In genomic region chr7:45601094-45601493, GRCh38 we compare ENCODE assay signal across 21 cellular contexts. TPM values are rescaled to one million over a fixed set of nuclear protein-coding genes. Genes with fewer than 3 reads are reported as not detected.
A peak's percentile ranks its signal among the peaks of the same experiment; 100 is the strongest.
DNase-seq lines count a peak whose midpoint lies in the region; TF ChIP-seq lines count a peak whose summit lies in the region.
"Had no signal": no experiment of that assay in that cellular context is flagged by ENCODE, and none has a peak within 500 bp of the region (broad histone marks: within the 10 kb centered on the region; RNA-seq: fewer than 3 reads in every experiment).

No MANE protein-coding gene starts in this region.

- H3K4me1 Mint-ChIP-seq in osteocyte (ENCODE audit: unreplicated experiment), result no peaks in the 10 kb centered on the region

- H3K4me3 ChIP-seq in BLaER1, result no peak overlapping the region
- H3K4me3 ChIP-seq: lung, ovary, tibial artery had no signal

- no peaks in the 10 kb centered on the region for H3K36me3 ChIP-seq in BLaER1
- H3K36me3 ChIP-seq: ovary, tibial artery had no signal

- DNase-seq in D341Med (ENCODE audit: low spot score) (peak; percentile 18), cerebellar cortex (ENCODE audit: low spot score) (peak; percentile 31), osteocyte (ENCODE audit: extremely low spot score, unreplicated experiment) (peak; percentile 66), NCI-H1694 treated with DMSO at 0.1 percent for 48 hours (lab: John Stamatoyannopoulos, UW) (no peak), HuH-7 (ENCODE audit: low spot score) (no peak), OCI-M2 (lab: John Stamatoyannopoulos, UW; ENCODE audit: unreplicated experiment) (no peak)
- DNase-seq: activated CD4-positive, alpha-beta T cell treated with anti-CD3 and anti-CD28 coated beads, Interleukin-2, amount 50 U/mL, for 4 hours; activated T-cell treated with anti-CD3 and anti-CD28 coated beads for 4 hours; hippocampal formation; left cardiac atrium; NCI-H1048; NCI-H1694; NCI-H82; nephron progenitor cell; RPMI8226 had no signal

- no peak overlapping the region for H3K27ac ChIP-seq in BLaER1
- H3K27ac ChIP-seq: ovary, tibial artery had no signal

- no peaks in the 10 kb centered on the region for H4K20me1 ChIP-seq in BLaER1

- peaks cover 15% of the 10 kb centered on the region for H3K27me3 Mint-ChIP-seq in osteocyte (ENCODE audit: unreplicated experiment)

- H3K4me3 Mint-ChIP-seq in osteocyte (ENCODE audit: unreplicated experiment), result no peak overlapping the region
- H3K4me3 Mint-ChIP-seq: nephron progenitor cell had no signal

- no peaks in the 10 kb centered on the region for H3K27me3 ChIP-seq in BLaER1
- H3K27me3 ChIP-seq: ovary, tibial artery had no signal

- peaks cover 11% of the 10 kb centered on the region; the same call in 1 of the 2 replicates for H3K9me3 ChIP-seq in BLaER1
- H3K9me3 ChIP-seq: ovary had no signal

- no peaks in the 10 kb centered on the region for H3K9me3 Mint-ChIP-seq in osteocyte (ENCODE audit: unreplicated experiment)
- H3K9me3 Mint-ChIP-seq: activated T-helper 2 cell treated with anti-CD3 and anti-CD28 coated beads, Interferon-gamma antibody, Interleukin-2, Interleukin-4, amounts not matched to agents 10 μg/mL and 5 μg/mL and 100 μg/mL, durations not matched to agents 14 hours and 24 hours and 36 hours had no signal

- peaks cover 10% of the 10 kb centered on the region for H3K4me1 ChIP-seq in BLaER1

- no peak for TF ChIP-seq CTCF in osteocyte (IDR thresholded peaks at IDR 0.05)

- H3K9ac ChIP-seq in BLaER1, result no peak overlapping the region

- H3K4me2 ChIP-seq in BLaER1, result 0 out of 2 replicates have a peak overlapping the region, but pooled peaks have one; percentile 17

- no peak overlapping the region for H3K27ac Mint-ChIP-seq in osteocyte (ENCODE audit: unreplicated experiment)
- H3K27ac Mint-ChIP-seq: activated naive CD4-positive, alpha-beta T cell treated with anti-CD3 and anti-CD28 coated beads, Interleukin-2, amount 50 U/mL, for 72 hours; activated T-helper 2 cell treated with anti-CD3 and anti-CD28 coated beads, Interferon-gamma antibody, Interleukin-2, Interleukin-4, amounts not matched to agents 10 μg/mL and 5 μg/mL and 100 μg/mL, durations not matched to agents 14 hours and 24 hours and 36 hours; nephron progenitor cell had no signal

- H3K36me3 Mint-ChIP-seq in osteocyte (ENCODE audit: unreplicated experiment), result no peaks in the 10 kb centered on the region
- H3K36me3 Mint-ChIP-seq: activated naive CD4-positive, alpha-beta T cell treated with anti-CD3 and anti-CD28 coated beads, Interleukin-2, amount 50 U/mL, for 72 hours had no signal

RNA-seq across cellular contexts. Expression of gene ADCY1, which starts 26.9 kb away (rescaled TPM):
- total RNA-seq in osteocyte, result 0.05 and 0.08 TPM in 2 replicates

Comparison
In these comparisons a context has a peak if more than half of its experiments do, and no peak if none do; other contexts are left out.
1. DNase-seq: peak in D341Med (single experiment), cerebellar cortex (single experiment) and osteocyte (single experiment); none in NCI-H1694 treated with DMSO at 0.1 percent for 48 hours (single experiment), HuH-7 (single experiment) and OCI-M2 (single experiment).